ENCODE assay signal across 8 cellular contexts in genomic region chr21:25607151-25607811, GRCh38. TPM values are rescaled to one million over a fixed set of nuclear protein-coding genes. Genes with fewer than 3 reads are reported as not detected.
DNase-seq lines count a peak whose midpoint lies in the region; ATAC-seq and TF ChIP-seq lines count a peak whose summit lies in the region.

TSS of gene MRPL39 (minus strand) at chr21:25607481. CDS start at chr21:25607475, 6 bp downstream.

- ATAC-seq in GM19452 (IDR thresholded peaks at IDR 0.05; ENCODE audit: unreplicated experiment), result peak; percentile 89
- peak; percentile 94 for ATAC-seq in activated CD8-positive, alpha-beta T cell treated with anti-CD3 and anti-CD28 coated beads for 36 hours
- ATAC-seq in lung (ENCODE audit: insufficient read depth, low FRiP score), result peak; percentile 95

- H3K36me3 ChIP-seq in CD4-positive, alpha-beta memory T cell (ENCODE audit: insufficient read depth, low read length), result peaks cover 18% of the 10 kb centered on the region
- peaks cover 14% of the 10 kb centered on the region for H3K36me3 ChIP-seq in ectodermal cell (ENCODE audit: control insufficient read depth, insufficient read depth, low read length)
- H3K36me3 ChIP-seq in lung (ENCODE audit: control insufficient read depth in 2 of 2, insufficient read depth in 2 of 2, low read length in 2 of 2), result peaks cover 2 to 9% of the 10 kb centered on the region in 2 donors

- WGBS in ectodermal cell, 2 experiments, result 0 to 1% methylated on average over 57 of the region's 57 CpGs
- WGBS in lung, 2 donors, result 1% methylated on average over 57 of the region's 57 CpGs

- H3K4me3 ChIP-seq in CD4-positive, alpha-beta memory T cell (ENCODE audit: low read length in 2 of 2), result peak within 1 kb of the TSS; percentile 74 to 85
- H3K4me3 ChIP-seq in ectodermal cell (ENCODE audit: insufficient read depth, low read depth, low read length), result peak within 1 kb of the TSS; percentile 88
- peak within 1 kb of the TSS; percentile 100 for H3K4me3 ChIP-seq in lung

- peak within 1 kb of the TSS; percentile 100 for H3K4me3 Mint-ChIP-seq in CD4-positive, alpha-beta memory T cell
- H3K4me3 Mint-ChIP-seq in activated CD8-positive, alpha-beta T cell treated with anti-CD3 and anti-CD28 coated beads for 36 hours, result peak within 1 kb of the TSS; percentile 100

- H3K4me1 ChIP-seq in CD4-positive, alpha-beta memory T cell (ENCODE audit: insufficient read depth, low read length), result peaks cover 38% of the 10 kb centered on the region
- H3K4me1 ChIP-seq in ectodermal cell (ENCODE audit: control insufficient read depth, insufficient read depth, low read length), result no peaks in the 10 kb centered on the region
- H3K4me1 ChIP-seq in lung (ENCODE audit: control insufficient read depth in 2 of 2, insufficient read depth in 2 of 2, low read length in 2 of 2), result peaks cover 0 to 13% of the 10 kb centered on the region in 2 donors

- H3K27me3 Mint-ChIP-seq in CD4-positive, alpha-beta memory T cell, result no peaks in the 10 kb centered on the region
- H3K27me3 Mint-ChIP-seq in activated CD8-positive, alpha-beta T cell treated with anti-CD3 and anti-CD28 coated beads for 36 hours, result no peaks in the 10 kb centered on the region

- H3K4me1 Mint-ChIP-seq in CD4-positive, alpha-beta memory T cell, result peaks cover 23 to 48% (median 38%) of the 10 kb centered on the region in 4 donors
- peaks cover 33% of the 10 kb centered on the region for H3K4me1 Mint-ChIP-seq in activated CD8-positive, alpha-beta T cell treated with anti-CD3 and anti-CD28 coated beads for 36 hours (ENCODE audit: low read depth)

- H3K9me3 ChIP-seq in CD4-positive, alpha-beta memory T cell (ENCODE audit: control insufficient read depth in 1 of 2, low read length in 2 of 2), result no peaks in the 10 kb centered on the region
- no peaks in the 10 kb centered on the region for H3K9me3 ChIP-seq in ectodermal cell (ENCODE audit: control insufficient read depth, low read length)
- no peaks in the 10 kb centered on the region for H3K9me3 ChIP-seq in lung (ENCODE audit: control insufficient read depth in 2 of 2, insufficient read depth in 1 of 2, low read length in 1 of 2)

- H3K27ac ChIP-seq in CD4-positive, alpha-beta memory T cell (ENCODE audit: low read depth, low read length), result peak within 1 kb of the TSS; percentile 76
- peak within 1 kb of the TSS; percentile 88 for H3K27ac ChIP-seq in ectodermal cell (ENCODE audit: insufficient read depth, low read depth, low read length, poor library complexity, severe bottlenecking)
- H3K27ac ChIP-seq in lung (ENCODE audit: low read depth in 1 of 2, low read length in 1 of 2), result peak within 1 kb of the TSS; percentile 69 to 97

- H3K9me3 Mint-ChIP-seq in CD4-positive, alpha-beta memory T cell, result no peaks in the 10 kb centered on the region
- no peaks in the 10 kb centered on the region for H3K9me3 Mint-ChIP-seq in activated CD8-positive, alpha-beta T cell treated with anti-CD3 and anti-CD28 coated beads for 36 hours

- intact Hi-C loops in CD4-positive, alpha-beta memory T cell (cut with micrococcal nuclease), result loop anchor here (1.0 kb wide), 3 partner anchors 34 to 128 kb away; no protein-coding TSS in a partner anchor
- intact Hi-C loops in activated CD8-positive, alpha-beta T cell treated with anti-CD3 and anti-CD28 coated beads for 36 hours (cut with micrococcal nuclease), result loop anchor here (1.0 to 5.0 kb wide), 2 partner anchors 127 to 255 kb away; partner anchors contain the start of genes ATP5PF and GABPA

- peak; percentile 82 to 86 (median 85) for DNase-seq in CD4-positive, alpha-beta memory T cell
- DNase-seq in HK-2 (ENCODE audit: unreplicated experiment), result peak; percentile 79
- peak; percentile 55 for DNase-seq in NCI-H82 treated with DMSO at 0.1 percent for 48 hours (lab: John Stamatoyannopoulos, UW; ENCODE audit: unreplicated experiment)
- DNase-seq in activated CD8-positive, alpha-beta T cell treated with anti-CD3 and anti-CD28 coated beads for 36 hours, result peak; percentile 92
- DNase-seq in lung (ENCODE audit: low spot score), result peak; percentile 88
- peak; percentile 73 to 77 (median 75) for DNase-seq in stimulated activated CD4-positive, alpha-beta T cell treated with anti-CD3 and anti-CD28 coated beads, TNF-alpha, amount 100 ng/mL, for 4 hours (ENCODE audit: low read depth in 3 of 3)

- POLR2A ChIA-PET in CD4-positive, alpha-beta memory T cell (lab: Charles Lee; ENCODE audit: partially characterized antibody), result interaction anchor here (0.6 to 3.7 kb wide), 10 partner anchors 9 to 562 kb away, joined by 3 to 37 read pairs (median 5); partner anchors contain the start of genes ATP5PF and GABPA
- POLR2A ChIA-PET in activated CD8-positive, alpha-beta T cell treated with anti-CD3 and anti-CD28 coated beads for 36 hours (lab: Charles Lee), result interaction anchor here (0.6 to 2.1 kb wide), 15 partner anchors 13 to 195 kb away, joined by 3 to 7 read pairs (median 4); partner anchors contain the start of genes ATP5PF, GABPA and JAM2

- peak within 1 kb of the TSS; percentile 92 to 100 (median 98) for H3K27ac Mint-ChIP-seq in CD4-positive, alpha-beta memory T cell
- H3K27ac Mint-ChIP-seq in activated CD8-positive, alpha-beta T cell treated with anti-CD3 and anti-CD28 coated beads for 36 hours, result peak within 1 kb of the TSS; percentile 99

- TF ChIP-seq CTCF in activated CD8-positive, alpha-beta T cell treated with anti-CD3 and anti-CD28 coated beads for 36 hours (IDR thresholded peaks at IDR 0.05), result peak; percentile 50
- peak; percentile 50 for TF ChIP-seq CTCF in lung (IDR thresholded peaks at IDR 0.05; ENCODE audit: control extremely low read depth, extremely low read depth)

- H3K27me3 ChIP-seq in CD4-positive, alpha-beta memory T cell (ENCODE audit: insufficient read depth, low read length), result no peaks in the 10 kb centered on the region
- H3K27me3 ChIP-seq in ectodermal cell (ENCODE audit: control insufficient read depth, insufficient read depth, low read length, poor library complexity, severe bottlenecking), result no peaks in the 10 kb centered on the region
- no peaks in the 10 kb centered on the region for H3K27me3 ChIP-seq in lung (ENCODE audit: control insufficient read depth, insufficient read depth)

- CTCF ChIA-PET in CD4-positive, alpha-beta memory T cell (lab: Charles Lee; ENCODE audit: partially characterized antibody), result interaction anchor here (0.6 to 4.1 kb wide), 35 partner anchors 10 to 564 kb away, joined by 3 to 40 read pairs (median 7); partner anchors contain the start of genes ATP5PF, GABPA and JAM2
- CTCF ChIA-PET in activated CD8-positive, alpha-beta T cell treated with anti-CD3 and anti-CD28 coated beads for 36 hours (lab: Charles Lee), result interaction anchor here (0.6 to 5.5 kb wide), 45 partner anchors 9 to 386 kb away, joined by 3 to 79 read pairs (median 5); partner anchors contain the start of genes ATP5PF and JAM2

- H3K36me3 Mint-ChIP-seq in CD4-positive, alpha-beta memory T cell, result peaks cover 15 to 37% of the 10 kb centered on the region in 2 donors
- H3K36me3 Mint-ChIP-seq in activated CD8-positive, alpha-beta T cell treated with anti-CD3 and anti-CD28 coated beads for 36 hours (ENCODE audit: low read depth), result peaks cover 29% of the 10 kb centered on the region

RNA-seq across cellular contexts. Expression of gene MRPL39, which starts in this region (rescaled TPM):
- 10 to 100 TPM; 19.1 to 21.2 TPM for total RNA-seq in CD4-positive, alpha-beta memory T cell
- polyA plus RNA-seq in CD4-positive, alpha-beta memory T cell, result 10 to 100 TPM; 38.5 to 53.0 TPM
- 10 to 100 TPM; 67.1 to 71.0 TPM for total RNA-seq in activated CD8-positive, alpha-beta T cell treated with anti-CD3 and anti-CD28 coated beads for 36 hours
- 43.0 TPM for polyA plus RNA-seq in ectodermal cell (2013, experiment 1 of 4)
- 39.0 TPM for polyA plus RNA-seq in ectodermal cell (2013, experiment 2 of 4)
- 42.1 TPM for polyA plus RNA-seq in ectodermal cell (2013, experiment 3 of 4)
- 44.6 TPM for polyA plus RNA-seq in ectodermal cell (2013, experiment 4 of 4)
- 10 to 100 TPM; 21.8 to 31.6 TPM for total RNA-seq in lung
- 10 to 100 TPM; 27.9 to 31.1 TPM for polyA plus RNA-seq in lung

Comparison
In these comparisons a context has a peak if more than half of its experiments do, and no peak if none do; other contexts are left out.
1. Peak in every context shown above with its lines: DNase-seq, ATAC-seq, H3K4me3 ChIP-seq and H3K27ac ChIP-seq.